ENCODE assay signal across 21 cellular contexts in genomic region chr3:65730449-65730848, GRCh38.
DNase-seq lines count a peak whose midpoint lies in the region; ATAC-seq, FAIRE-seq and TF ChIP-seq lines count a peak whose summit lies in the region.
"Had no signal": no experiment of that assay in that cellular context is flagged by ENCODE, and none has a peak within 500 bp of the region (broad histone marks: within the 10 kb centered on the region; RNA-seq: fewer than 3 reads in every experiment).

No MANE protein-coding gene starts in this region.

- BruUV-seq in HepG2 (replicated peaks; lab: Mats Ljungman, UMichigan) = no TSS peak

- no peak for TF ChIP-seq RAD21 in HepG2 (CRISPR knock-in tag; IDR thresholded peaks at IDR 0.05)

- peaks cover 17% of the 10 kb centered on the region for H3K79me2 ChIP-seq in HepG2 (ENCODE audit: insufficient read depth, low read length)

- no peak overlapping the region for H3K4me3 ChIP-seq in HepG2 (replicated peaks in 1 of 3; ENCODE audit: insufficient read depth in 1 of 3, low read depth in 2 of 3, low read length in 3 of 3)
- H3K4me3 ChIP-seq in right lobe of liver = no peak overlapping the region
- H3K4me3 ChIP-seq in muscle layer of colon (ENCODE audit: low read depth in 1 of 2, low read length in 2 of 2) = no peak overlapping the region
- no peak overlapping the region for H3K4me3 ChIP-seq in suprapubic skin
- H3K4me3 ChIP-seq: GM12878 had no signal

- H3K4me2 ChIP-seq in HepG2 (ENCODE audit: low read depth, low read length) = no peak overlapping the region

- no peak for FAIRE-seq in HepG2 (lab: Jason Lieb, UNC)
- FAIRE-seq: GM12878, RCC 7860 had no signal

- H3K9ac ChIP-seq in HepG2 (ENCODE audit: insufficient read depth, low read depth, low read length) (no peak overlapping the region), muscle layer of colon (ENCODE audit: low read length) (no peak overlapping the region)

- H3K27ac ChIP-seq in HepG2 (ENCODE audit: extremely low read length, insufficient read depth, low read length) = no peak overlapping the region
- no peak overlapping the region for H3K27ac ChIP-seq in right lobe of liver
- peak overlapping the region; percentile 57; the same call in 1 of the 2 replicates for H3K27ac ChIP-seq in VCaP
- peak overlapping the region; percentile 48 for H3K27ac ChIP-seq in muscle layer of colon (ENCODE audit: low read depth, low read length)
- no peak overlapping the region for H3K27ac ChIP-seq in suprapubic skin

- H3K4me1 ChIP-seq in HepG2 (ENCODE audit: insufficient read depth, low read length) = peaks cover 38% of the 10 kb centered on the region
- H3K4me1 ChIP-seq in right lobe of liver = peaks cover 0 to 22% (median 10%) of the 10 kb centered on the region in 4 donors
- peaks cover 6% of the 10 kb centered on the region for H3K4me1 ChIP-seq in muscle layer of colon (ENCODE audit: insufficient read depth, low read length)
- peaks cover 5% of the 10 kb centered on the region for H3K4me1 ChIP-seq in suprapubic skin

- CTCF ChIA-PET in HepG2 (lab: Yijun Ruan, JAX; ENCODE audit: low intra/inter-chr PET ratio, low total read pairs) = no interaction called here

- WGBS in HepG2 (ENCODE audit: low lambda C conversion rate) = 93% methylated on average over 7 of the region's 7 CpGs
- 87% methylated on average over 6 of the region's 7 CpGs for WGBS in right lobe of liver (ENCODE audit: insufficient coverage, low coverage, low lambda C conversion rate, missing lambda C conversion rate)
- 95% methylated on average over 7 of the region's 7 CpGs for WGBS in suprapubic skin

- peaks cover 37% of the 10 kb centered on the region for H4K20me1 ChIP-seq in HepG2 (ENCODE audit: insufficient read depth, low read length)

- H3K9me3 ChIP-seq in HepG2 (ENCODE audit: low read length) (no peaks in the 10 kb centered on the region), right lobe of liver (no peaks in the 10 kb centered on the region), muscle layer of colon (ENCODE audit: low read length) (no peaks in the 10 kb centered on the region), suprapubic skin (no peaks in the 10 kb centered on the region)
- H3K9me3 ChIP-seq: BE2C, Caco-2 had no signal

- no peak for DNase-seq in HepG2 (ENCODE audit: low spot score)
- DNase-seq in right lobe of liver = no peak
- DNase-seq in omental fat pad (ENCODE audit: low spot score) = no peak
- no peak for DNase-seq in activated T-cell treated with anti-CD3 and anti-CD28 coated beads, Interleukin-2, amount 50 U/mL, for 1 hour
- no peak for DNase-seq in suprapubic skin (ENCODE audit: low spot score in 2 of 2)
- DNase-seq: BE2C; Caco-2; CD4-positive, alpha-beta T cell; DND-41; HCEC 1CT; Karpas-422; NCI-H1694 treated with DMSO at 0.1 percent for 48 hours; NCI-H2081 treated with DMSO at 0.1 percent for 48 hours; NCI-H2171 treated with DMSO at 0.1 percent for 48 hours; OCI-M1; SW 1271 had no signal

- POLR2A ChIA-PET in HepG2 (lab: Yijun Ruan, JAX) = no interaction called here

- H2AFZ ChIP-seq in HepG2 (ENCODE audit: low read length) = no peak overlapping the region

- intact Hi-C loops in HepG2 (cut with micrococcal nuclease; ENCODE audit: unreplicated experiment) (no loop called here), right lobe of liver (cut with DNase I) (no loop called here)

- TF ChIP-seq EP300 in HepG2 (IDR thresholded peaks at IDR 0.05; ENCODE audit: low read depth in 2 of 2, low read length in 2 of 2) = no peak
- no peak for TF ChIP-seq EP300 in HepG2 (CRISPR knock-in tag; IDR thresholded peaks at IDR 0.05; ENCODE audit: borderline replicate concordance)
- TF ChIP-seq EP300 in suprapubic skin (IDR thresholded peaks at IDR 0.05) = no peak

- TF ChIP-seq POLR2A in HepG2 (IDR thresholded peaks at IDR 0.05; ENCODE audit: insufficient read depth in 1 of 2, low read depth in 2 of 2, low read length in 2 of 2) (no peak), right lobe of liver (IDR thresholded peaks at IDR 0.05) (no peak), suprapubic skin (IDR thresholded peaks at IDR 0.05) (no peak)

- H3K36me3 ChIP-seq in HepG2 (replicated peaks in 1 of 2; ENCODE audit: control insufficient read depth in 1 of 2, insufficient read depth in 2 of 2, low read length in 2 of 2) (peaks cover 0 to under 1% of the 10 kb centered on the region in 2 experiments; a peak in 2 of 5 replicates), right lobe of liver (no peaks in the 10 kb centered on the region), muscle layer of colon (ENCODE audit: insufficient read depth, low read length) (no peaks in the 10 kb centered on the region), suprapubic skin (no peaks in the 10 kb centered on the region)
- H3K36me3 ChIP-seq: BE2C had no signal

- ATAC-seq in HepG2 = no peak
- ATAC-seq in right lobe of liver = no peak
- no peak for ATAC-seq in omental fat pad (ENCODE audit: low FRiP score)
- ATAC-seq in HG02938 (IDR thresholded peaks at IDR 0.05; ENCODE audit: unreplicated experiment) = no peak
- ATAC-seq: GM12878 had no signal

- in situ Hi-C loops in HepG2 (cut with HindIII; ENCODE audit: extremely low pct_ligation_motif_present, low pct_unique_long_range_greater_than_20kb) = loop anchor here (10.0 kb wide), 2 partner anchors 296 to 386 kb away; no protein-coding TSS in a partner anchor

- no peak for TF ChIP-seq CTCF in HepG2 (CRISPR knock-in tag; IDR thresholded peaks at IDR 0.05)
- TF ChIP-seq CTCF in right lobe of liver (IDR thresholded peaks at IDR 0.05) = no peak
- no peak for TF ChIP-seq CTCF in VCaP (conservative IDR thresholded peaks at IDR 0.05)
- no peak for TF ChIP-seq CTCF in omental fat pad (IDR thresholded peaks at IDR 0.05)
- no peak for TF ChIP-seq CTCF in suprapubic skin (IDR thresholded peaks at IDR 0.05)

- H3K27me3 ChIP-seq in HepG2 (ENCODE audit: control insufficient read depth in 1 of 2, insufficient read depth in 2 of 2, low read length in 2 of 2) (no peaks in the 10 kb centered on the region), right lobe of liver (no peaks in the 10 kb centered on the region), muscle layer of colon (ENCODE audit: control insufficient read depth in 1 of 2, insufficient read depth in 2 of 2, low read length in 2 of 2) (no peaks in the 10 kb centered on the region), suprapubic skin (no peaks in the 10 kb centered on the region)
- H3K27me3 ChIP-seq: BE2C had no signal

TF ChIP-seq in HepG2, 621 proteins besides CTCF, POLR2A, EP300 and RAD21:
- TF ChIP-seq MAFF (IDR thresholded peaks at IDR 0.05; ENCODE audit: low read depth, low read length) (peak; percentile 99), ASH2L (IDR thresholded peaks at IDR 0.05; ENCODE audit: insufficient read length, low read depth, low read length) (no peak), HDAC2 (CRISPR knock-in tag; IDR thresholded peaks at IDR 0.05) (no peak), ZBTB26 (CRISPR knock-in tag; IDR thresholded peaks at IDR 0.05; ENCODE audit: borderline replicate concordance) (no peak), MAFK (conservative IDR thresholded peaks at IDR 0.05 in 1 of 2, IDR thresholded peaks at IDR 0.05 in 1 of 2; ENCODE audit: low read length in 2 of 2) (peak; percentile 98 to 99), NCOA2 (CRISPR knock-in tag; IDR thresholded peaks at IDR 0.05) (no peak), KDM5A (IDR thresholded peaks at IDR 0.05; ENCODE audit: borderline replicate concordance, low read length) (no peak), RBM22 (optimal IDR thresholded peaks at IDR 0.05; ENCODE audit: low read length) (peak; percentile 55)

Comparison
In these comparisons a context has a peak if more than half of its experiments do, and no peak if none do; other contexts are left out.
1. H3K27ac ChIP-seq: peak in VCaP (single experiment) and muscle layer of colon (single experiment); none in HepG2 (single experiment), right lobe of liver (0 of 3) and suprapubic skin (single experiment).